ENCODE assay signal across 10 cellular contexts in the genomic region with DNA sequence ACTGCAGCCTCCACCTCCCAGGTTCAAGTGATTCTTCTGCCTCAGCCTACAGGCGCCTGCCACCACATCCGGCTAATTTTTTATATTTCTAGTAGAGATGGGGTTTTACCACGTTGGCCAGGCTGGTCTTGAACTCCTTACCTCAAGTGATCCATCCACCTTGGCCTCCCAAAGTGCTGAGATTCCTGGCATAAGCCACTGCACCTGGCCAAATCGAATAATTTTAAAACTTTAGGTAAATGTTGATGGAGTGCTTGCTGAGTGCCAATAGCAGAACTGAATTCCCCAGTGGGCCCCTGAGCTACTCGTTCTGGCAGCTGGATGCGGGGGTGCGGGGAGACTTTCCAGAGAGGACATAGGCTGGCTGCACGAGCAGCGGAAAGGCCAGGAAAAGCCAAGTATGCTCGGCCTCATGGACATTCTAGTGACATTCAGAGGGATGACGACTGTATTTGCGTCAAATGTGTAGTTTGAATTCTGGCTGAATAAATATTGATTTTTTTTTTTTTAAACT. TPM values are rescaled to one million over a fixed set of nuclear protein-coding genes. Genes with fewer than 3 reads are reported as not detected.
A peak's percentile ranks its signal among the peaks of the same experiment; 100 is the strongest.
DNase-seq lines count a peak whose midpoint lies in the region; ATAC-seq lines count a peak whose summit lies in the region.
"Had no signal": no experiment of that assay in that cellular context is flagged by ENCODE, and none has a peak within 500 bp of the region (broad histone marks: within the 10 kb centered on the region; RNA-seq: fewer than 3 reads in every experiment).

No MANE protein-coding gene starts in this region.

- no peak for DNase-seq in activated naive CD4-positive, alpha-beta T cell treated with anti-CD3 and anti-CD28 coated beads for 36 hours
- no peak for DNase-seq in activated naive CD4-positive, alpha-beta T cell treated with anti-CD3 and anti-CD28 coated beads, Interleukin-2, amount 50 U/mL, for 16 hours
- no peak for DNase-seq in effector memory CD4-positive, alpha-beta T cell
- DNase-seq in naive B cell (no peak), aorta (peak in 1 of 2 donors; percentile 72), SW 1271 (lab: John Stamatoyannopoulos, UW) (no peak)
- DNase-seq: OCI-M1 had no signal

- CTCF ChIA-PET in activated naive CD4-positive, alpha-beta T cell treated with anti-CD3 and anti-CD28 coated beads for 36 hours (lab: Charles Lee): interaction anchor here (0.6 to 1.7 kb wide), 2 partner anchors 19 to 143 kb away, joined by 3 to 4 read pairs; no protein-coding TSS in a partner anchor

- H3K9me3 ChIP-seq in effector memory CD4-positive, alpha-beta T cell (ENCODE audit: control insufficient read depth, low read length): no peaks in the 10 kb centered on the region
- H3K9me3 ChIP-seq in aorta (ENCODE audit: control insufficient read depth, low read length): no peaks in the 10 kb centered on the region
- H3K9me3 ChIP-seq: BLaER1 treated with 17β-estradiol and CSF1 and Interleukin-3, amounts not matched to agents 10 nM and 100 nM had no signal

- ATAC-seq in naive B cell (ENCODE audit: low read depth in 2 of 2) (no peak), aorta (ENCODE audit: low FRiP score) (peak; percentile 58), GM21825 (IDR thresholded peaks at IDR 0.05; ENCODE audit: unreplicated experiment) (no peak), GM18520 (IDR thresholded peaks at IDR 0.05; ENCODE audit: unreplicated experiment) (no peak)

- H3K27me3 Mint-ChIP-seq in activated naive CD4-positive, alpha-beta T cell treated with anti-CD3 and anti-CD28 coated beads for 36 hours (ENCODE audit: low read depth): no peaks in the 10 kb centered on the region
- H3K27me3 Mint-ChIP-seq in naive B cell: no peaks in the 10 kb centered on the region

- H3K36me3 ChIP-seq in effector memory CD4-positive, alpha-beta T cell (ENCODE audit: control insufficient read depth, insufficient read depth, low read length): peaks cover 37% of the 10 kb centered on the region
- H3K36me3 ChIP-seq in aorta (ENCODE audit: control insufficient read depth in 1 of 2, insufficient read depth in 2 of 2, low read length in 1 of 2): peaks cover 0 to 2% of the 10 kb centered on the region in 2 donors

- no peaks in the 10 kb centered on the region for H3K9me3 Mint-ChIP-seq in activated naive CD4-positive, alpha-beta T cell treated with anti-CD3 and anti-CD28 coated beads for 36 hours
- no peaks in the 10 kb centered on the region for H3K9me3 Mint-ChIP-seq in naive B cell

- H3K4me1 Mint-ChIP-seq in activated naive CD4-positive, alpha-beta T cell treated with anti-CD3 and anti-CD28 coated beads for 36 hours (ENCODE audit: low read depth): peaks cover 52% of the 10 kb centered on the region
- H3K4me1 Mint-ChIP-seq in naive B cell: peaks cover 20 to 43% (median 27%) of the 10 kb centered on the region in 3 donors

- no peak overlapping the region for H3K4me3 Mint-ChIP-seq in activated naive CD4-positive, alpha-beta T cell treated with anti-CD3 and anti-CD28 coated beads for 36 hours
- peak overlapping the region in 2 of 8 donors; percentile 19 to 44 for H3K4me3 Mint-ChIP-seq in naive B cell

- WGBS in aorta, 2 donors: 21 to 42% methylated on average over 12 of the region's 12 CpGs

- H3K4me3 ChIP-seq in effector memory CD4-positive, alpha-beta T cell (ENCODE audit: insufficient read depth, low read depth, low read length, poor library complexity, severe bottlenecking): peak overlapping the region; percentile 15
- no peak overlapping the region for H3K4me3 ChIP-seq in aorta (ENCODE audit: low read length in 2 of 2)
- H3K4me3 ChIP-seq: BLaER1 treated with 17β-estradiol and CSF1 and Interleukin-3, amounts not matched to agents 10 nM and 100 nM had no signal

- peak overlapping the region; percentile 94 for H3K27ac Mint-ChIP-seq in activated naive CD4-positive, alpha-beta T cell treated with anti-CD3 and anti-CD28 coated beads for 36 hours
- H3K27ac Mint-ChIP-seq in naive B cell: peak overlapping the region in 5 of 6 donors; percentile 47 to 97 (median 92)

- peaks cover 21% of the 10 kb centered on the region for H3K4me1 ChIP-seq in effector memory CD4-positive, alpha-beta T cell (ENCODE audit: control insufficient read depth, insufficient read depth, low read length, poor library complexity, severe bottlenecking)
- H3K4me1 ChIP-seq in aorta (ENCODE audit: control insufficient read depth in 1 of 2, insufficient read depth in 2 of 2, low read length in 2 of 2): no peaks in the 10 kb centered on the region

- intact Hi-C loops in activated naive CD4-positive, alpha-beta T cell treated with anti-CD3 and anti-CD28 coated beads for 36 hours (cut with micrococcal nuclease): loop anchor here (5.0 kb wide), 2 partner anchors 89 to 371 kb away; partner anchors contain the start of gene PAXX
- intact Hi-C loops in aorta (cut with DNase I): no loop called here

- H3K27ac ChIP-seq in effector memory CD4-positive, alpha-beta T cell (ENCODE audit: insufficient read depth, low read length, poor library complexity, severe bottlenecking): peak overlapping the region; percentile 89
- H3K27ac ChIP-seq in aorta (ENCODE audit: low read depth in 1 of 2, low read length in 2 of 2): no peak overlapping the region

- no peaks in the 10 kb centered on the region for H3K27me3 ChIP-seq in effector memory CD4-positive, alpha-beta T cell (replicated peaks; ENCODE audit: control insufficient read depth, insufficient read depth, low read length, poor library complexity, severe bottlenecking)
- H3K27me3 ChIP-seq in aorta (ENCODE audit: control insufficient read depth in 1 of 2, insufficient read depth in 2 of 2, low read length in 1 of 2): no peaks in the 10 kb centered on the region
- H3K27me3 ChIP-seq: BLaER1 treated with 17β-estradiol and CSF1 and Interleukin-3, amounts not matched to agents 10 nM and 100 nM had no signal

- peaks cover 53% of the 10 kb centered on the region for H3K36me3 Mint-ChIP-seq in activated naive CD4-positive, alpha-beta T cell treated with anti-CD3 and anti-CD28 coated beads for 36 hours (ENCODE audit: low read depth)
- peaks cover 5 to 7% of the 10 kb centered on the region in 2 donors for H3K36me3 Mint-ChIP-seq in naive B cell

RNA-seq across cellular contexts. Expression of gene TRAF2, which starts 16.8 kb away (rescaled TPM):
- total RNA-seq in activated naive CD4-positive, alpha-beta T cell treated with anti-CD3 and anti-CD28 coated beads for 36 hours: 10 to 100 TPM; 39.7 to 41.8 TPM
- 10 to 100 TPM; 13.2 to 29.9 (median 18.4) TPM for polyA plus RNA-seq in naive B cell (ENCODE audit: low read depth in 6 of 6)
- 10 to 100 TPM in 1 of 2 donors, 1 to 10 TPM in 1; 9.1 to 22.1 TPM for total RNA-seq in aorta
- polyA plus RNA-seq in aorta: 10 to 100 TPM in 1 of 2 donors, 1 to 10 TPM in 1; 4.8 to 14.0 TPM

RNA-seq across cellular contexts. Expression of gene EDF1, which starts 37.0 kb away (rescaled TPM):
- 100 to 1,000 TPM; 259 to 288 TPM for total RNA-seq in activated naive CD4-positive, alpha-beta T cell treated with anti-CD3 and anti-CD28 coated beads for 36 hours
- 100 to 1,000 TPM; 267 to 324 (median 299) TPM for polyA plus RNA-seq in naive B cell (ENCODE audit: low read depth in 6 of 6)
- total RNA-seq in aorta: 100 to 1,000 TPM; 193 to 223 TPM
- 100 to 1,000 TPM; 421 to 505 TPM for polyA plus RNA-seq in aorta

RNA-seq across cellular contexts. Expression of gene FBXW5, which starts 41.4 kb away (rescaled TPM):
- 10 to 100 TPM; 44.0 to 47.8 TPM for total RNA-seq in activated naive CD4-positive, alpha-beta T cell treated with anti-CD3 and anti-CD28 coated beads for 36 hours
- polyA plus RNA-seq in naive B cell (ENCODE audit: low read depth in 6 of 6) (100 to 1,000 TPM in 1 of 6 donors, 10 to 100 TPM in 5; 48.2 to 105 (median 55.1) TPM), aorta (100 to 1,000 TPM; 111 to 191 TPM)
- total RNA-seq in aorta: 100 to 1,000 TPM in 1 of 2 donors, 10 to 100 TPM in 1; 92.5 to 107 TPM

RNA-seq across cellular contexts. Expression of gene C8G, which starts 41.9 kb away (rescaled TPM):
- under 1 TPM in 1 of 2 experiments, not detected in 1; 0.83 TPM for total RNA-seq in activated naive CD4-positive, alpha-beta T cell treated with anti-CD3 and anti-CD28 coated beads for 36 hours
- polyA plus RNA-seq in naive B cell (ENCODE audit: low read depth in 6 of 6) (not detected), aorta (1 to 10 TPM; 1.8 to 3.1 TPM)
- 1 to 10 TPM in 1 of 2 donors, under 1 TPM in 1; 0.90 to 1.1 TPM for total RNA-seq in aorta

RNA-seq across cellular contexts. Expression of gene LCN12, which starts 49.0 kb away (rescaled TPM):
- 1 to 10 TPM; 1.1 to 1.9 TPM for total RNA-seq in activated naive CD4-positive, alpha-beta T cell treated with anti-CD3 and anti-CD28 coated beads for 36 hours
- polyA plus RNA-seq in naive B cell (ENCODE audit: low read depth in 6 of 6) (not detected), aorta (1 to 10 TPM in 1 of 2 donors, not detected in 1; 3.3 TPM)
- 1 to 10 TPM in 1 of 2 donors, under 1 TPM in 1; 0.71 to 1.6 TPM for total RNA-seq in aorta
